Comparison of ENCODE assay signal across 8 cellular contexts in the genomic region with DNA sequence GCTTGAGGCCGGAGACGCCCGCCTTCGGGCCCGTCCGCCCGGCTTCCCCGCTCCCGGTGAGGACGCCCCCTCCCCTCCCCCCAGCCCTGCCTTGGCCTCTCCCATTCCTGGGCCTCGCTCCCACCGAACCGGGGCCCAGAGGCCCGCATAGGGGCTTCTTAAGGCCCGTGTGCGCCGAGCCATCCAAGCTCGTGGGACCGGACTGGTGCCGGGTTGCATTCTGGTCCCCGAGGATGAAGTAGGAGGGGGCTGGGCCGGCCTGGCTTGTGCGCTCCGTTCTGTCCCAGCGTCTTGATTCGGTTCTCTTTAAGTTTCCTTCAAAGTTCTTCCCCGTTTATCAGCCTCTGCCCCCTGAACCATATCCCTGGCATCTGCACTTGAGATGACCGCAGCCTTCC. TPM values are rescaled to one million over a fixed set of nuclear protein-coding genes. Genes with fewer than 3 reads are reported as not detected.
DNase-seq lines count a peak whose midpoint lies in the region; ATAC-seq and TF ChIP-seq lines count a peak whose summit lies in the region.

No MANE protein-coding gene starts in this region.

- H3K36me3 ChIP-seq in RWPE2 (ENCODE audit: low read depth) (peaks cover 33% of the 10 kb centered on the region), fibroblast of lung (ENCODE audit: control insufficient read depth, insufficient read depth, low read length) (peaks cover 19% of the 10 kb centered on the region)

- H3K4me3 Mint-ChIP-seq in activated naive CD4-positive, alpha-beta T cell treated with anti-CD3 and anti-CD28 coated beads, Interleukin-2, amount 10 ng/mL, durations not matched to agents 7 days and 5 days, result peak overlapping the region; percentile 86

- no peaks in the 10 kb centered on the region for H4K20me1 ChIP-seq in fibroblast of lung (ENCODE audit: control insufficient read depth, extremely low read depth, insufficient read depth, low read length)

- H3K4me1 ChIP-seq in RWPE2 (ENCODE audit: insufficient read depth, poor library complexity, severe bottlenecking), result peaks cover 17% of the 10 kb centered on the region
- peaks cover 21% of the 10 kb centered on the region for H3K4me1 ChIP-seq in fibroblast of lung (ENCODE audit: control insufficient read depth, extremely low read depth, insufficient read depth, low read length)

- no peak for DNase-seq in activated naive CD4-positive, alpha-beta T cell treated with anti-CD3 and anti-CD28 coated beads, Interleukin-2, amount 10 ng/mL, durations not matched to agents 7 days and 5 days
- no peak for DNase-seq in activated naive CD4-positive, alpha-beta T cell (lab: John Stamatoyannopoulos, UW)
- DNase-seq in RWPE2 (ENCODE audit: low spot score) (no peak), fibroblast of lung (ENCODE audit: low read depth in 2 of 2) (no peak), skeletal muscle cell (ENCODE audit: low read depth) (no peak), kidney tubule cell (ENCODE audit: low spot score) (no peak)
- DNase-seq in activated effector memory CD4-positive, alpha-beta T cell treated with anti-CD3 and anti-CD28 coated beads, Interleukin-2, amount 50 U/mL, for 16 hours, result no peak

- peaks cover 38% of the 10 kb centered on the region for H3K36me3 Mint-ChIP-seq in activated naive CD4-positive, alpha-beta T cell treated with anti-CD3 and anti-CD28 coated beads, Interleukin-2, amount 10 ng/mL, durations not matched to agents 7 days and 5 days

- H3K4me3 ChIP-seq in RWPE2 (ENCODE audit: severe bottlenecking), result peak overlapping the region; percentile 58
- peak overlapping the region; percentile 65 to 87 (median 84) for H3K4me3 ChIP-seq in fibroblast of lung (replicated peaks in 1 of 4; ENCODE audit: control extremely low read depth in 1 of 4, insufficient read depth in 1 of 4, low read depth in 3 of 4, low read length in 4 of 4)
- peak overlapping the region; percentile 87 for H3K4me3 ChIP-seq in skeletal muscle cell (ENCODE audit: low read depth, low read length)

- no peak for ATAC-seq in RWPE2 (ENCODE audit: low read depth)
- ATAC-seq in HG03460 (IDR thresholded peaks at IDR 0.05; ENCODE audit: unreplicated experiment), result no peak

- CTCF ChIA-PET in activated naive CD4-positive, alpha-beta T cell treated with anti-CD3 and anti-CD28 coated beads, Interleukin-2, amount 10 ng/mL, durations not matched to agents 7 days and 5 days (lab: Charles Lee), result interaction anchor here (2.4 to 3.1 kb wide), 3 partner anchors 14 to 41 kb away, joined by 10 to 26 read pairs (median 15); a partner anchor contains a TSS

- no peak overlapping the region for H2AFZ ChIP-seq in fibroblast of lung (ENCODE audit: low read length)

- H3K27me3 Mint-ChIP-seq in activated naive CD4-positive, alpha-beta T cell treated with anti-CD3 and anti-CD28 coated beads, Interleukin-2, amount 10 ng/mL, durations not matched to agents 7 days and 5 days, result no peaks in the 10 kb centered on the region

- H3K79me2 ChIP-seq in fibroblast of lung (ENCODE audit: control insufficient read depth, insufficient read depth, low read length), result peaks cover 38% of the 10 kb centered on the region

- H3K9me3 ChIP-seq in RWPE2 (ENCODE audit: severe bottlenecking) (no peaks in the 10 kb centered on the region), fibroblast of lung (ENCODE audit: control insufficient read depth, insufficient read depth, low read depth, low read length) (no peaks in the 10 kb centered on the region)

- H3K9me3 Mint-ChIP-seq in activated naive CD4-positive, alpha-beta T cell treated with anti-CD3 and anti-CD28 coated beads, Interleukin-2, amount 10 ng/mL, durations not matched to agents 7 days and 5 days, result no peaks in the 10 kb centered on the region

- H3K4me1 Mint-ChIP-seq in activated naive CD4-positive, alpha-beta T cell treated with anti-CD3 and anti-CD28 coated beads, Interleukin-2, amount 10 ng/mL, durations not matched to agents 7 days and 5 days, result peaks cover 60% of the 10 kb centered on the region

- H3K27ac Mint-ChIP-seq in activated naive CD4-positive, alpha-beta T cell treated with anti-CD3 and anti-CD28 coated beads, Interleukin-2, amount 10 ng/mL, durations not matched to agents 7 days and 5 days, result peak overlapping the region; percentile 88

- TF ChIP-seq CTCF in RWPE2 (IDR thresholded peaks at IDR 0.05; ENCODE audit: poor library complexity, severe bottlenecking), result no peak
- TF ChIP-seq CTCF in fibroblast of lung (conservative IDR thresholded peaks at IDR 0.05 in 1 of 2, IDR thresholded peaks at IDR 0.05 in 1 of 2; ENCODE audit: low read depth in 1 of 2, low read length in 2 of 2), result no peak

- H3K27ac ChIP-seq in RWPE2 (ENCODE audit: poor library complexity, severe bottlenecking) (peak overlapping the region; percentile 76), fibroblast of lung (ENCODE audit: insufficient read depth, low read length) (peak overlapping the region; percentile 80)

- peak overlapping the region; percentile 96 for H3K4me2 ChIP-seq in fibroblast of lung (ENCODE audit: extremely low read depth, insufficient read depth, low read length)

- no peaks in the 10 kb centered on the region for H3K27me3 ChIP-seq in RWPE2 (ENCODE audit: insufficient read depth, poor library complexity, severe bottlenecking)
- H3K27me3 ChIP-seq in fibroblast of lung (ENCODE audit: control insufficient read depth, insufficient read depth, low read length), result no peaks in the 10 kb centered on the region

- peak overlapping the region; percentile 86 for H3K9ac ChIP-seq in fibroblast of lung (ENCODE audit: insufficient read depth, low read length)

RNA-seq across cellular contexts. Expression of a gene that starts 0.5 kb away (rescaled TPM):
- total RNA-seq in fibroblast of lung, result 65.5 and 66.2 TPM in 2 replicates
- 67.6 and 118 TPM in 2 replicates for polyA plus RNA-seq in fibroblast of lung
- 35.6 and 48.8 TPM in 2 replicates for polyA plus RNA-seq in fibroblast of lung (2012)
- polyA minus RNA-seq in fibroblast of lung (ENCODE audit: low replicate concordance), result 76.0 and 122 TPM in 2 replicates

RNA-seq across cellular contexts. Expression of a gene that starts 3.7 kb away (rescaled TPM):
- total RNA-seq in fibroblast of lung, result 1.5 and 2.0 TPM in 2 replicates
- polyA plus RNA-seq in fibroblast of lung, result 2.5 and 2.8 TPM in 2 replicates
- polyA plus RNA-seq in fibroblast of lung (2012), result 2.7 and 3.6 TPM in 2 replicates
- 1.3 and 7.3 TPM in 2 replicates for polyA minus RNA-seq in fibroblast of lung (ENCODE audit: low replicate concordance)

RNA-seq across cellular contexts. Expression of a gene that starts 13.3 kb away (rescaled TPM):
- total RNA-seq in fibroblast of lung, result 5.1 and 9.6 TPM in 2 replicates
- polyA plus RNA-seq in fibroblast of lung, result 34.4 and 35.9 TPM in 2 replicates
- polyA plus RNA-seq in fibroblast of lung (2012), result 33.5 and 34.1 TPM in 2 replicates
- polyA minus RNA-seq in fibroblast of lung (ENCODE audit: low replicate concordance), result 11.9 and 17.6 TPM in 2 replicates

RNA-seq across cellular contexts. Expression of a gene that starts 17.2 kb away (rescaled TPM):
- total RNA-seq in fibroblast of lung, result 16.2 and 29.4 TPM in 2 replicates
- polyA plus RNA-seq in fibroblast of lung, result 90.4 and 250 TPM in 2 replicates
- 82.0 and 162 TPM in 2 replicates for polyA plus RNA-seq in fibroblast of lung (2012)
- 178 and 296 TPM in 2 replicates for polyA minus RNA-seq in fibroblast of lung (ENCODE audit: low replicate concordance)

RNA-seq across cellular contexts. Expression of a gene that starts 21.4 kb away (rescaled TPM):
- total RNA-seq in fibroblast of lung, result 29.5 and 51.9 TPM in 2 replicates
- polyA plus RNA-seq in fibroblast of lung, result 107 and 172 TPM in 2 replicates
- 69.8 and 100 TPM in 2 replicates for polyA plus RNA-seq in fibroblast of lung (2012)
- 214 and 261 TPM in 2 replicates for polyA minus RNA-seq in fibroblast of lung (ENCODE audit: low replicate concordance)
